8 cellular contexts compared by ENCODE assay signal in genomic region chrX:2690856-2691542, GRCh38. TPM values are rescaled to one million over a fixed set of nuclear protein-coding genes. Genes with fewer than 3 reads are reported as not detected.
DNase-seq lines count a peak whose midpoint lies in the region; ATAC-seq and TF ChIP-seq lines count a peak whose summit lies in the region.

CD99 (plus strand) TSS chrX:2691295; CDS start chrX:2691361, 66 bp downstream.

- intact Hi-C loops in activated CD4-positive, alpha-beta T cell treated with anti-CD3 and anti-CD28 coated beads for 36 hours (cut with DNase I, micrococcal nuclease): loop anchor here (1.0 to 10.0 kb wide), 9 partner anchors 19 to 1299 kb away; partner anchors contain the start of genes DHRSX (in 1 of the 2), P2RY8 (in 1 of the 2), SLC25A6 (in 1 of the 2) and ZBED1 (in 1 of the 2)

- peak within 1 kb of the TSS; percentile 46 for H2AFZ ChIP-seq in mesenchymal stem cell (ENCODE audit: low read depth, low read length)

- H3K27me3 Mint-ChIP-seq in activated CD4-positive, alpha-beta T cell treated with anti-CD3 and anti-CD28 coated beads for 36 hours: no peaks in the 10 kb centered on the region

- H3K23ac ChIP-seq in mesenchymal stem cell (ENCODE audit: low read length in 2 of 2): peak within 1 kb of the TSS in 1 of 2 experiments; percentile 97

- peak within 1 kb of the TSS; percentile 92 for H4K8ac ChIP-seq in mesenchymal stem cell (ENCODE audit: low read length)

- POLR2A ChIA-PET in activated CD4-positive, alpha-beta T cell treated with anti-CD3 and anti-CD28 coated beads for 36 hours (lab: Charles Lee): no interaction called here

- H3K9me3 Mint-ChIP-seq in activated CD4-positive, alpha-beta T cell treated with anti-CD3 and anti-CD28 coated beads for 36 hours (ENCODE audit: low read depth): no peaks in the 10 kb centered on the region

- TF ChIP-seq POLR2A in GM19099 (IDR thresholded peaks at IDR 0.05; ENCODE audit: extremely low read depth, insufficient read length, low read depth): peak; percentile 40

- peak within 1 kb of the TSS; percentile 95 for H3K4me2 ChIP-seq in mesenchymal stem cell (ENCODE audit: low read length, poor library complexity, severe bottlenecking)

- under 1% methylated on average over 46 of the region's 73 CpGs for WGBS in mesenchymal stem cell

- DNase-seq in A172 (ENCODE audit: low spot score) (peak; percentile 86), mesenchymal stem cell (peak; percentile 94), NCI-H2029 treated with DMSO at 0.1 percent for 48 hours (lab: John Stamatoyannopoulos, UW) (no peak)
- peak; percentile 91 for DNase-seq in activated CD4-positive, alpha-beta T cell treated with anti-CD3 and anti-CD28 coated beads for 36 hours
- peak; percentile 90 to 94 for DNase-seq in stimulated activated CD8-positive, alpha-beta memory T cell treated with anti-CD3 and anti-CD28 coated beads, Interleukin-15, amount 100 ng/mL, for 4 hours (ENCODE audit: low read depth in 2 of 2)

- peak within 1 kb of the TSS; percentile 89 for H2BK120ac ChIP-seq in mesenchymal stem cell (ENCODE audit: low read depth, low read length)

- peak within 1 kb of the TSS; percentile 95 for H3K4me3 Mint-ChIP-seq in activated CD4-positive, alpha-beta T cell treated with anti-CD3 and anti-CD28 coated beads for 36 hours

- peak within 1 kb of the TSS; percentile 95 to 98 for H3K18ac ChIP-seq in mesenchymal stem cell (ENCODE audit: low read depth in 1 of 2, low read length in 2 of 2)

- no peaks in the 10 kb centered on the region for H3K9me3 ChIP-seq in duodenal mucosa (ENCODE audit: control insufficient read depth in 1 of 2, low read length in 2 of 2)
- H3K9me3 ChIP-seq in mesenchymal stem cell (ENCODE audit: control insufficient read depth, low read length): no peaks in the 10 kb centered on the region

- H3K36me3 ChIP-seq in duodenal mucosa (ENCODE audit: control insufficient read depth in 1 of 2, insufficient read depth in 2 of 2, low read length in 2 of 2): no peaks in the 10 kb centered on the region
- H3K36me3 ChIP-seq in mesenchymal stem cell (ENCODE audit: control insufficient read depth in 1 of 2, insufficient read depth in 2 of 2, low read depth in 1 of 2, low read length in 2 of 2): peaks cover 2 to 7% of the 10 kb centered on the region in 2 experiments

- CTCF ChIA-PET in activated CD4-positive, alpha-beta T cell treated with anti-CD3 and anti-CD28 coated beads for 36 hours (lab: Charles Lee): no interaction called here

- H2AK5ac ChIP-seq in mesenchymal stem cell (ENCODE audit: low read length, severe bottlenecking): peak within 1 kb of the TSS; percentile 55

- H3K9ac ChIP-seq in duodenal mucosa (ENCODE audit: low read depth in 1 of 2, low read length in 2 of 2): peak within 1 kb of the TSS; percentile 86 to 89
- H3K9ac ChIP-seq in mesenchymal stem cell (ENCODE audit: low read length): peak within 1 kb of the TSS; percentile 97

- no peaks in the 10 kb centered on the region for H3K79me1 ChIP-seq in mesenchymal stem cell (replicated peaks; ENCODE audit: low read length, poor library complexity, severe bottlenecking)

- peak within 1 kb of the TSS; percentile 100 for H3K27ac Mint-ChIP-seq in activated CD4-positive, alpha-beta T cell treated with anti-CD3 and anti-CD28 coated beads for 36 hours

- peak within 1 kb of the TSS; percentile 32 to 86 for H2BK12ac ChIP-seq in mesenchymal stem cell (ENCODE audit: low read length in 2 of 2)

- H3K4me1 ChIP-seq in duodenal mucosa (ENCODE audit: control insufficient read depth in 1 of 2, insufficient read depth in 2 of 2, low read length in 2 of 2) (peaks cover 22 to 23% of the 10 kb centered on the region in 2 donors), mesenchymal stem cell (ENCODE audit: control insufficient read depth, insufficient read depth, low read depth, low read length) (peaks cover 23% of the 10 kb centered on the region)

- H3K27me3 ChIP-seq in duodenal mucosa (ENCODE audit: control insufficient read depth in 1 of 2, insufficient read depth in 2 of 2, low read length in 2 of 2) (no peaks in the 10 kb centered on the region), mesenchymal stem cell (ENCODE audit: control insufficient read depth in 1 of 2, insufficient read depth in 1 of 2, low read length in 2 of 2) (no peaks in the 10 kb centered on the region)

- H3K4me3 ChIP-seq in duodenal mucosa (ENCODE audit: low read depth in 1 of 2, low read length in 2 of 2): peak within 1 kb of the TSS; percentile 84 to 94
- peak within 1 kb of the TSS; percentile 96 to 99 for H3K4me3 ChIP-seq in mesenchymal stem cell (ENCODE audit: insufficient read depth in 1 of 2, low read depth in 1 of 2, low read length in 2 of 2)

- peak within 1 kb of the TSS; percentile 77 to 88 for H3K14ac ChIP-seq in mesenchymal stem cell (ENCODE audit: low read length in 2 of 2)

- peak; percentile 64 for ATAC-seq in HG03378 (IDR thresholded peaks at IDR 0.05; ENCODE audit: unreplicated experiment)
- peak; percentile 79 for ATAC-seq in activated CD4-positive, alpha-beta T cell treated with anti-CD3 and anti-CD28 coated beads for 36 hours

- peak within 1 kb of the TSS; percentile 71 for H2BK5ac ChIP-seq in mesenchymal stem cell (ENCODE audit: low read depth, low read length, poor library complexity, severe bottlenecking)

- peak within 1 kb of the TSS; percentile 75 for H3K27ac ChIP-seq in duodenal mucosa (ENCODE audit: low read depth, low read length)
- H3K27ac ChIP-seq in mesenchymal stem cell (ENCODE audit: low read length, poor library complexity, severe bottlenecking): peak within 1 kb of the TSS; percentile 78

- peak within 1 kb of the TSS; percentile 78 for H2BK15ac ChIP-seq in mesenchymal stem cell (ENCODE audit: low read depth, poor library complexity, severe bottlenecking)

- H3K36me3 Mint-ChIP-seq in activated CD4-positive, alpha-beta T cell treated with anti-CD3 and anti-CD28 coated beads for 36 hours (ENCODE audit: low read depth): peaks cover 34% of the 10 kb centered on the region

- H4K91ac ChIP-seq in mesenchymal stem cell (ENCODE audit: low read length): peak within 1 kb of the TSS; percentile 93

- H3K4me1 Mint-ChIP-seq in activated CD4-positive, alpha-beta T cell treated with anti-CD3 and anti-CD28 coated beads for 36 hours: peaks cover 34% of the 10 kb centered on the region

- peak within 1 kb of the TSS; percentile 77 to 92 for H3K4ac ChIP-seq in mesenchymal stem cell (ENCODE audit: low read depth in 1 of 2, low read length in 2 of 2)

RNA-seq across cellular contexts. Expression of gene CD99, which starts in this region (rescaled TPM):
- 464 and 705 TPM in 2 replicates for total RNA-seq in A172 (2014; rRNA removed; shearing (Covaris generic))
- total RNA-seq in activated CD4-positive, alpha-beta T cell treated with anti-CD3 and anti-CD28 coated beads for 36 hours: 100 to 1,000 TPM; 169 to 216 TPM
- polyA plus RNA-seq in mesenchymal stem cell (2013, experiment 1 of 2): 955 TPM
- polyA plus RNA-seq in mesenchymal stem cell (2013, experiment 2 of 2): 984 TPM
